1 cellular context compared by ENCODE assay signal in the genomic region with DNA sequence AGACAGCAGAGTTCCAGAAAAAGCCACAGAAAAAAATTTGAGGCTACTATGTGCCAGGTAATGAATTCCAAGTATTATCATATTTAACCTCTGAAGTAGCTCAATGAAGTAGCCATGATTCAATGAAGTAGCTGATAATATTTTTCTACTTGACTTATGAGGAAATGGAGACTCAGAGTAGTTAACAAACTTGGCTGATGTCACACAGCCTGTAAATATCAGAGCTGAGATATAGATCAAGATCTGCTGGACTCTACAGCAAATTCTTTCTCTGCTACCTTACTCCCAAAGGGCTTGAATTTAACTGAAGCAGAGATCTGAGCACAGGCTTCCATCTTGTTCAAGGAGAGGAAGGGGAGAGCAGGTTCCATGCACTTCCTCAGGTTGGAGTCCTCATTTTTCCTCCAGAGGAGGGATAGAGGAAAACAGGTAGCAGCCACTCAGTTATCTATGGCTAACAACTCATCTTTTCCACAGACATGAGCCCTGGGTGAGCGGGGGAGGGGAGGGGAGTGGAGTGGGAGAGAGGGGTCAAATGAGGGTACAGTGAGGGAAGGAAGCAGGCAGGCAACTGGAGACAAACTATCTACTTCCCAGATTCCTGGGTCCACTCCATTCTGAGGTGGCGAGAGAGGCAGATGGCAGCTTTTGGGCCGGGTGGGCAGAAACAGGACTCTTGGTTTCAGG.
TF ChIP-seq lines count a peak whose summit lies in the region.

No MANE protein-coding gene starts in this region.

TF ChIP-seq in HEK293, 187 proteins besides CTCF, POLR2A, EP300 and RAD21:
- TF ChIP-seq, protein P1, sequence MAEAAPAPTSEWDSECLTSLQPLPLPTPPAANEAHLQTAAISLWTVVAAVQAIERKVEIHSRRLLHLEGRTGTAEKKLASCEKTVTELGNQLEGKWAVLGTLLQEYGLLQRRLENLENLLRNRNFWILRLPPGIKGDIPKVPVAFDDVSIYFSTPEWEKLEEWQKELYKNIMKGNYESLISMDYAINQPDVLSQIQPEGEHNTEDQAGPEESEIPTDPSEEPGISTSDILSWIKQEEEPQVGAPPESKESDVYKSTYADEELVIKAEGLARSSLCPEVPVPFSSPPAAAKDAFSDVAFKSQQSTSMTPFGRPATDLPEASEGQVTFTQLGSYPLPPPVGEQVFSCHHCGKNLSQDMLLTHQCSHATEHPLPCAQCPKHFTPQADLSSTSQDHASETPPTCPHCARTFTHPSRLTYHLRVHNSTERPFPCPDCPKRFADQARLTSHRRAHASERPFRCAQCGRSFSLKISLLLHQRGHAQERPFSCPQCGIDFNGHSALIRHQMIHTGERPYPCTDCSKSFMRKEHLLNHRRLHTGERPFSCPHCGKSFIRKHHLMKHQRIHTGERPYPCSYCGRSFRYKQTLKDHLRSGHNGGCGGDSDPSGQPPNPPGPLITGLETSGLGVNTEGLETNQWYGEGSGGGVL (tag by site-specific recombination; IDR thresholded peaks at IDR 0.05), result peak; percentile 65
- TF ChIP-seq ZNF558 (tag by site-specific recombination; IDR thresholded peaks at IDR 0.05) (no peak), SCRT1 (tag by site-specific recombination; IDR thresholded peaks at IDR 0.05; ENCODE audit: borderline replicate concordance) (no peak), ZNF302 (tag by site-specific recombination; IDR thresholded peaks at IDR 0.05; ENCODE audit: low read depth) (no peak), ZNF561 (tag by site-specific recombination; IDR thresholded peaks at IDR 0.05; ENCODE audit: borderline replicate concordance) (no peak), ZNF48 (tag by site-specific recombination; IDR thresholded peaks at IDR 0.05) (no peak), ZNF707 (tag by site-specific recombination; IDR thresholded peaks at IDR 0.05) (no peak), ZBTB48 (tag by site-specific recombination; IDR thresholded peaks at IDR 0.05) (peak; percentile 24; the same call in 1 of the 2 replicates), ZNF112 (tag by site-specific recombination; IDR thresholded peaks at IDR 0.05) (no peak), ZNF629 (tag by site-specific recombination; IDR thresholded peaks at IDR 0.05) (no peak), ZNF202 (tag by site-specific recombination; IDR thresholded peaks at IDR 0.05; ENCODE audit: borderline replicate concordance) (no peak), ZNF18 (tag by site-specific recombination; IDR thresholded peaks at IDR 0.05) (no peak), ZNF416 (tag by site-specific recombination; IDR thresholded peaks at IDR 0.05) (no peak), KLF1 (tag by site-specific recombination; IDR thresholded peaks at IDR 0.05) (no peak), SALL2 (tag by site-specific recombination; IDR thresholded peaks at IDR 0.05; ENCODE audit: borderline replicate concordance) (no peak), YY1 (tag by site-specific recombination; IDR thresholded peaks at IDR 0.05) (no peak), ZNF555 (tag by site-specific recombination; conservative IDR thresholded peaks at IDR 0.05) (no peak), ZBTB8A (tag by site-specific recombination; IDR thresholded peaks at IDR 0.05) (no peak), ZNF280C (tag by site-specific recombination; IDR thresholded peaks at IDR 0.05) (no peak), ZNF664 (tag by site-specific recombination; IDR thresholded peaks at IDR 0.05) (0 out of 2 replicates have a peak, but pooled peaks have one; percentile 9), HOXA7 (CRISPR knock-in tag; IDR thresholded peaks at IDR 0.05; ENCODE audit: borderline replicate concordance) (no peak), ZBTB1 (tag by site-specific recombination; IDR thresholded peaks at IDR 0.05) (no peak), ZNF23 (tag by site-specific recombination; IDR thresholded peaks at IDR 0.05; ENCODE audit: borderline replicate concordance) (no peak), ZSCAN16 (tag by site-specific recombination; IDR thresholded peaks at IDR 0.05) (no peak), ZNF280D (tag by site-specific recombination; IDR thresholded peaks at IDR 0.05) (no peak), RBAK (tag by site-specific recombination; IDR thresholded peaks at IDR 0.05) (no peak), ZNF121 (tag by site-specific recombination; IDR thresholded peaks at IDR 0.05) (no peak), ZNF155 (tag by site-specific recombination; IDR thresholded peaks at IDR 0.05) (no peak), IKZF3 (tag by site-specific recombination; IDR thresholded peaks at IDR 0.05) (peak; percentile 6; the same call in 1 of the 2 replicates), ZNF274 (IDR thresholded peaks at IDR 0.05; ENCODE audit: low read length) (no peak), ZNF274 (tag by site-specific recombination; IDR thresholded peaks at IDR 0.05; ENCODE audit: borderline replicate concordance) (no peak), ZEB2 (tag by site-specific recombination; IDR thresholded peaks at IDR 0.05) (no peak; the same call in 1 of the 2 replicates), ZNF394 (tag by site-specific recombination; IDR thresholded peaks at IDR 0.05; ENCODE audit: borderline replicate concordance) (peak; percentile 71), ZNF184 (tag by site-specific recombination; IDR thresholded peaks at IDR 0.05) (no peak)
- TF ChIP-seq, protein P2, sequence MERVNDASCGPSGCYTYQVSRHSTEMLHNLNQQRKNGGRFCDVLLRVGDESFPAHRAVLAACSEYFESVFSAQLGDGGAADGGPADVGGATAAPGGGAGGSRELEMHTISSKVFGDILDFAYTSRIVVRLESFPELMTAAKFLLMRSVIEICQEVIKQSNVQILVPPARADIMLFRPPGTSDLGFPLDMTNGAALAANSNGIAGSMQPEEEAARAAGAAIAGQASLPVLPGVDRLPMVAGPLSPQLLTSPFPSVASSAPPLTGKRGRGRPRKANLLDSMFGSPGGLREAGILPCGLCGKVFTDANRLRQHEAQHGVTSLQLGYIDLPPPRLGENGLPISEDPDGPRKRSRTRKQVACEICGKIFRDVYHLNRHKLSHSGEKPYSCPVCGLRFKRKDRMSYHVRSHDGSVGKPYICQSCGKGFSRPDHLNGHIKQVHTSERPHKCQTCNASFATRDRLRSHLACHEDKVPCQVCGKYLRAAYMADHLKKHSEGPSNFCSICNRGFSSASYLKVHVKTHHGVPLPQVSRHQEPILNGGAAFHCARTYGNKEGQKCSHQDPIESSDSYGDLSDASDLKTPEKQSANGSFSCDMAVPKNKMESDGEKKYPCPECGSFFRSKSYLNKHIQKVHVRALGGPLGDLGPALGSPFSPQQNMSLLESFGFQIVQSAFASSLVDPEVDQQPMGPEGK (tag by site-specific recombination; IDR thresholded peaks at IDR 0.05), result peak; percentile 39; the same call in 1 of the 2 replicates
- TF ChIP-seq, protein P3, sequence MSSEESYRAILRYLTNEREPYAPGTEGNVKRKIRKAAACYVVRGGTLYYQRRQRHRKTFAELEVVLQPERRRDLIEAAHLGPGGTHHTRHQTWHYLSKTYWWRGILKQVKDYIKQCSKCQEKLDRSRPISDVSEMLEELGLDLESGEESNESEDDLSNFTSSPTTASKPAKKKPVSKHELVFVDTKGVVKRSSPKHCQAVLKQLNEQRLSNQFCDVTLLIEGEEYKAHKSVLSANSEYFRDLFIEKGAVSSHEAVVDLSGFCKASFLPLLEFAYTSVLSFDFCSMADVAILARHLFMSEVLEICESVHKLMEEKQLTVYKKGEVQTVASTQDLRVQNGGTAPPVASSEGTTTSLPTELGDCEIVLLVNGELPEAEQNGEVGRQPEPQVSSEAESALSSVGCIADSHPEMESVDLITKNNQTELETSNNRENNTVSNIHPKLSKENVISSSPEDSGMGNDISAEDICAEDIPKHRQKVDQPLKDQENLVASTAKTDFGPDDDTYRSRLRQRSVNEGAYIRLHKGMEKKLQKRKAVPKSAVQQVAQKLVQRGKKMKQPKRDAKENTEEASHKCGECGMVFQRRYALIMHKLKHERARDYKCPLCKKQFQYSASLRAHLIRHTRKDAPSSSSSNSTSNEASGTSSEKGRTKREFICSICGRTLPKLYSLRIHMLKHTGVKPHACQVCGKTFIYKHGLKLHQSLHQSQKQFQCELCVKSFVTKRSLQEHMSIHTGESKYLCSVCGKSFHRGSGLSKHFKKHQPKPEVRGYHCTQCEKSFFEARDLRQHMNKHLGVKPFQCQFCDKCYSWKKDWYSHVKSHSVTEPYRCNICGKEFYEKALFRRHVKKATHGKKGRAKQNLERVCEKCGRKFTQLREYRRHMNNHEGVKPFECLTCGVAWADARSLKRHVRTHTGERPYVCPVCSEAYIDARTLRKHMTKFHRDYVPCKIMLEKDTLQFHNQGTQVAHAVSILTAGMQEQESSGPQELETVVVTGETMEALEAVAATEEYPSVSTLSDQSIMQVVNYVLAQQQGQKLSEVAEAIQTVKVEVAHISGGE (tag by site-specific recombination; conservative IDR thresholded peaks at IDR 0.05; ENCODE audit: low read depth), result no peak
- TF ChIP-seq, protein P4, sequence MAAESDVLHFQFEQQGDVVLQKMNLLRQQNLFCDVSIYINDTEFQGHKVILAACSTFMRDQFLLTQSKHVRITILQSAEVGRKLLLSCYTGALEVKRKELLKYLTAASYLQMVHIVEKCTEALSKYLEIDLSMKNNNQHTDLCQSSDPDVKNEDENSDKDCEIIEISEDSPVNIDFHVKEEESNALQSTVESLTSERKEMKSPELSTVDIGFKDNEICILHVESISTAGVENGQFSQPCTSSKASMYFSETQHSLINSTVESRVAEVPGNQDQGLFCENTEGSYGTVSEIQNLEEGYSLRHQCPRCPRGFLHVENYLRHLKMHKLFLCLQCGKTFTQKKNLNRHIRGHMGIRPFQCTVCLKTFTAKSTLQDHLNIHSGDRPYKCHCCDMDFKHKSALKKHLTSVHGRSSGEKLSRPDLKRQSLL (tag by site-specific recombination; IDR thresholded peaks at IDR 0.05), result no peak
- TF ChIP-seq, protein P5, sequence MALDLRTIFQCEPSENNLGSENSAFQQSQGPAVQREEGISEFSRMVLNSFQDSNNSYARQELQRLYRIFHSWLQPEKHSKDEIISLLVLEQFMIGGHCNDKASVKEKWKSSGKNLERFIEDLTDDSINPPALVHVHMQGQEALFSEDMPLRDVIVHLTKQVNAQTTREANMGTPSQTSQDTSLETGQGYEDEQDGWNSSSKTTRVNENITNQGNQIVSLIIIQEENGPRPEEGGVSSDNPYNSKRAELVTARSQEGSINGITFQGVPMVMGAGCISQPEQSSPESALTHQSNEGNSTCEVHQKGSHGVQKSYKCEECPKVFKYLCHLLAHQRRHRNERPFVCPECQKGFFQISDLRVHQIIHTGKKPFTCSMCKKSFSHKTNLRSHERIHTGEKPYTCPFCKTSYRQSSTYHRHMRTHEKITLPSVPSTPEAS (tag by site-specific recombination; IDR thresholded peaks at IDR 0.05), result no peak
